In genomic region chr9:14627513-14627912, GRCh38 we compare ENCODE assay signal across 20 cellular contexts.
DNase-seq lines count a peak whose midpoint lies in the region; ATAC-seq and TF ChIP-seq lines count a peak whose summit lies in the region.
"Had no signal": no experiment of that assay in that cellular context is flagged by ENCODE, and none has a peak within 500 bp of the region (broad histone marks: within the 10 kb centered on the region; RNA-seq: fewer than 3 reads in every experiment).

No MANE protein-coding gene starts in this region.

- peaks cover 22% of the 10 kb centered on the region for H3K9me3 ChIP-seq in MG63
- H3K9me3 ChIP-seq in WERI-Rb-1 (ENCODE audit: severe bottlenecking) = no peaks in the 10 kb centered on the region
- peaks cover 3% of the 10 kb centered on the region for H3K9me3 ChIP-seq in neural cell (ENCODE audit: low read length)
- H3K9me3 ChIP-seq: BE2C, upper lobe of right lung had no signal

- no peak for TF ChIP-seq RAD21 in neural cell (conservative IDR thresholded peaks at IDR 0.05)

- peaks cover 38% of the 10 kb centered on the region for H3K36me3 ChIP-seq in MG63
- H3K36me3 ChIP-seq in WERI-Rb-1 = peaks cover 4% of the 10 kb centered on the region; the same call in 1 of the 2 replicates
- H3K36me3 ChIP-seq in neural cell (ENCODE audit: insufficient read depth, low read length) = no peaks in the 10 kb centered on the region
- H3K36me3 ChIP-seq: BE2C, upper lobe of right lung had no signal

- H3K27me3 ChIP-seq in MG63 (no peaks in the 10 kb centered on the region), WERI-Rb-1 (ENCODE audit: insufficient read depth, low read depth, severe bottlenecking) (no peaks in the 10 kb centered on the region), neural cell (ENCODE audit: insufficient read depth, low read depth, low read length) (no peaks in the 10 kb centered on the region)
- H3K27me3 ChIP-seq: BE2C, upper lobe of right lung had no signal

- no peak overlapping the region for H2AFZ ChIP-seq in neural cell (ENCODE audit: low read depth, low read length)

- no peaks in the 10 kb centered on the region for H3K79me2 ChIP-seq in neural cell (replicated peaks; ENCODE audit: insufficient read depth, low read length)

- no peaks in the 10 kb centered on the region for H3F3A ChIP-seq in neural cell (ENCODE audit: insufficient read depth, low read length, poor library complexity, severe bottlenecking)

- no peak overlapping the region for H3K4me2 ChIP-seq in neural cell (ENCODE audit: low read length)

- H3K4me3 ChIP-seq in MG63 (no peak overlapping the region), WERI-Rb-1 (ENCODE audit: low read depth, low read length) (no peak overlapping the region), neural cell (ENCODE audit: low read length) (peak overlapping the region; percentile 14)
- H3K4me3 ChIP-seq: coronary artery, upper lobe of right lung had no signal

- TF ChIP-seq CTCF in WERI-Rb-1 (IDR thresholded peaks at IDR 0.05; ENCODE audit: low read depth, low read length) (no peak), neural cell (IDR thresholded peaks at IDR 0.05; ENCODE audit: poor library complexity, severe bottlenecking) (no peak)

- DNase-seq in NCI-H146 (lab: John Stamatoyannopoulos, UW) (peak; percentile 15), NCI-H146 treated with DMSO at 0.1 percent for 48 hours (lab: John Stamatoyannopoulos, UW; ENCODE audit: unreplicated experiment) (no peak), MG63 (peak; percentile 35), WERI-Rb-1 (peak; percentile 9), D341Med (ENCODE audit: low spot score) (no peak), cerebellum (ENCODE audit: low spot score) (no peak)
- DNase-seq: activated CD8-positive, alpha-beta T cell treated with anti-CD3 and anti-CD28 coated beads, Interleukin-2, amount 10 ng/mL, durations not matched to agents 7 days and 5 days; activated gamma-delta T cell treated with Interleukin-2 at 50 U/mL for 16 hours; BE2C; COR-L47; GOT3; NCI-H1417 treated with DMSO at 0.1 percent for 48 hours; nephron progenitor cell; SW 1271; upper lobe of right lung had no signal

- no peak for ATAC-seq in HG03095 (IDR thresholded peaks at IDR 0.05; ENCODE audit: unreplicated experiment)
- ATAC-seq: activated CD4-positive, CD25-positive, alpha-beta regulatory T cell treated with anti-CD3 and anti-CD28 coated beads, Interleukin-2, amount 50 U/mL, for 24 hours; activated CD8-positive, alpha-beta T cell treated with anti-CD3 and anti-CD28 coated beads, Interleukin-2, amount 10 ng/mL, durations not matched to agents 7 days and 5 days; upper lobe of right lung had no signal

- peak; percentile 78 for TF ChIP-seq EP300 in neural cell (conservative IDR thresholded peaks at IDR 0.05; ENCODE audit: poor library complexity, severe bottlenecking)

- H3K27ac ChIP-seq in WERI-Rb-1 (no peak overlapping the region), neural cell (ENCODE audit: low read length) (no peak overlapping the region)
- H3K27ac ChIP-seq: coronary artery, RWPE1, upper lobe of right lung had no signal

- H4K20me1 ChIP-seq in neural cell (ENCODE audit: insufficient read depth) = no peaks in the 10 kb centered on the region

- H3K9ac ChIP-seq in neural cell (ENCODE audit: low read length) = no peak overlapping the region

- H3K9me2 ChIP-seq in neural cell (ENCODE audit: insufficient read depth, low read length) = no peaks in the 10 kb centered on the region

TF ChIP-seq in neural cell, 6 proteins besides CTCF, POLR2A, EP300 and RAD21:
- TF ChIP-seq POLR2AphosphoS5 (IDR thresholded peaks at IDR 0.05) (peak; percentile 46), REST (IDR thresholded peaks at IDR 0.05; ENCODE audit: borderline replicate concordance) (no peak), EZH2 (IDR thresholded peaks at IDR 0.05; ENCODE audit: borderline replicate concordance, insufficient read depth, low read length, poor library complexity, severe bottlenecking) (no peak)

Comparison
In these comparisons a context has a peak if more than half of its experiments do, and no peak if none do; other contexts are left out.
1. DNase-seq: peak in NCI-H146 (single experiment), MG63 (single experiment) and WERI-Rb-1 (single experiment); none in NCI-H146 treated with DMSO at 0.1 percent for 48 hours (single experiment), D341Med (single experiment) and cerebellum (single experiment).